Comparison of ENCODE assay signal across 8 cellular contexts in genomic region chr10:119305860-119306513, GRCh38.
A peak's percentile ranks its signal among the peaks of the same experiment; 100 is the strongest.
DNase-seq lines count a peak whose midpoint lies in the region; ATAC-seq and TF ChIP-seq lines count a peak whose summit lies in the region.

No MANE protein-coding gene starts in this region.

- peak overlapping the region; percentile 97 to 98 for H3K27ac Mint-ChIP-seq in T-cell

- peaks cover 10% of the 10 kb centered on the region for H3K27me3 ChIP-seq in HL-60 (ENCODE audit: insufficient read depth, poor library complexity, severe bottlenecking)
- no peaks in the 10 kb centered on the region for H3K27me3 ChIP-seq in adrenal gland
- H3K27me3 ChIP-seq in liver (ENCODE audit: control insufficient read depth in 4 of 4, insufficient read depth in 4 of 4, low read length in 3 of 4), result no peaks in the 10 kb centered on the region

- peak; percentile 49 for DNase-seq in COLO668 (lab: John Stamatoyannopoulos, UW; ENCODE audit: unreplicated experiment)
- peak; percentile 83 to 99 for DNase-seq in HL-60 (ENCODE audit: low read depth in 1 of 2, low spot score in 1 of 2)
- peak; percentile 50 to 87 (median 74) for DNase-seq in T-cell
- DNase-seq in adrenal gland, result peak in 6 of 7 donors; percentile 41 to 85 (median 70)
- peak; percentile 80 for DNase-seq in stimulated activated CD8-positive, alpha-beta memory T cell treated with anti-CD3 and anti-CD28 coated beads, Interleukin-12 subunit alpha, Interleukin-12 subunit beta, amount 100 ng/mL, for 1 hour (ENCODE audit: low read depth)
- DNase-seq in iPS-NIHi11 (ENCODE audit: low spot score), result no peak

- H3K4me3 ChIP-seq in HL-60 (replicated peaks; ENCODE audit: insufficient read depth, low read length) (peak overlapping the region; percentile 6; the same call in 1 of the 2 replicates), adrenal gland (no peak overlapping the region), liver (ENCODE audit: low read depth in 1 of 3, low read length in 3 of 3) (no peak overlapping the region)

- H3K27me3 Mint-ChIP-seq in T-cell, result no peaks in the 10 kb centered on the region

- H3K36me3 ChIP-seq in adrenal gland (replicated peaks in 1 of 2), result no peaks in the 10 kb centered on the region
- no peaks in the 10 kb centered on the region for H3K36me3 ChIP-seq in liver (ENCODE audit: control insufficient read depth in 4 of 4, insufficient read depth in 3 of 4, low read depth in 1 of 4, low read length in 3 of 4)

- no peak overlapping the region for H3K9ac ChIP-seq in liver (ENCODE audit: low read depth in 1 of 2, low read length in 2 of 2)

- TF ChIP-seq RAD21 in liver (IDR thresholded peaks at IDR 0.05), result no peak

- WGBS in adrenal gland, 4 donors, result 50 to 71% (median 55%) methylated on average over 7 to 11 of the region's 11 CpGs
- 60% methylated on average over 11 of the region's 11 CpGs for WGBS in liver

- peaks cover 0 to 6% of the 10 kb centered on the region in 2 donors for H3K4me1 ChIP-seq in adrenal gland (replicated peaks in 1 of 2)
- H3K4me1 ChIP-seq in liver (ENCODE audit: control insufficient read depth in 4 of 4, insufficient read depth in 4 of 4, low read length in 3 of 4), result peaks cover 0 to 8% (median 3%) of the 10 kb centered on the region in 4 donors

- H3K9me3 Mint-ChIP-seq in T-cell, result no peaks in the 10 kb centered on the region

- peaks cover 59 to 87% (median 68%) of the 10 kb centered on the region in 3 donors for H3K4me1 Mint-ChIP-seq in T-cell

- ATAC-seq in GM19467 (IDR thresholded peaks at IDR 0.05; ENCODE audit: unreplicated experiment) (peak; percentile 37), T-cell (replicated peaks in 1 of 4) (peak; percentile 76 to 89 (median 88))

- CTCF ChIA-PET in T-cell (lab: Charles Lee), result interaction anchor here (0.6 to 2.3 kb wide), 8 partner anchors 20 to 99 kb away, joined by 3 to 12 read pairs (median 5); partner anchors contain the start of gene GRK5 (in 2 of the 2)

- peak overlapping the region; percentile 84 to 89 (median 84) for H3K4me3 Mint-ChIP-seq in T-cell

- H3K9me3 ChIP-seq in adrenal gland (replicated peaks in 1 of 3) (no peaks in the 10 kb centered on the region), liver (ENCODE audit: control insufficient read depth in 4 of 4, low read length in 3 of 4) (no peaks in the 10 kb centered on the region)

- intact Hi-C loops in adrenal gland (cut with DNase I), result no loop called here

- H3K27ac ChIP-seq in HL-60 (replicated peaks) (peak overlapping the region; percentile 56), adrenal gland (peak overlapping the region in 2 of 5 donors; percentile 27 to 42), liver (ENCODE audit: low read depth in 1 of 2, low read length in 2 of 2) (peak overlapping the region; percentile 33 to 36)

- H3K36me3 Mint-ChIP-seq in T-cell, result peaks cover 2% of the 10 kb centered on the region

- no peak for TF ChIP-seq CTCF in HL-60 (IDR thresholded peaks at IDR 0.05; ENCODE audit: insufficient read depth, low read length)
- TF ChIP-seq CTCF in adrenal gland (IDR thresholded peaks at IDR 0.05), result no peak
- no peak for TF ChIP-seq CTCF in liver (IDR thresholded peaks at IDR 0.05; ENCODE audit: low read depth, low read length, missing input control)

- POLR2A ChIA-PET in T-cell (lab: Charles Lee), result interaction anchor here (0.9 to 1.0 kb wide), 2 partner anchors 43 to 97 kb away, joined by 3 read pairs; no protein-coding TSS in a partner anchor

- no peak for TF ChIP-seq POLR2A in adrenal gland (IDR thresholded peaks at IDR 0.05)

TF ChIP-seq in liver, 16 proteins besides CTCF, POLR2A, EP300 and RAD21:
- peak; percentile 69 to 77 for TF ChIP-seq JUND (IDR thresholded peaks at IDR 0.05)
- TF ChIP-seq SP1 (IDR thresholded peaks at IDR 0.05), result no peak
TF ChIP-seq in liver: peak in this region for 1.
